In the genomic region with DNA sequence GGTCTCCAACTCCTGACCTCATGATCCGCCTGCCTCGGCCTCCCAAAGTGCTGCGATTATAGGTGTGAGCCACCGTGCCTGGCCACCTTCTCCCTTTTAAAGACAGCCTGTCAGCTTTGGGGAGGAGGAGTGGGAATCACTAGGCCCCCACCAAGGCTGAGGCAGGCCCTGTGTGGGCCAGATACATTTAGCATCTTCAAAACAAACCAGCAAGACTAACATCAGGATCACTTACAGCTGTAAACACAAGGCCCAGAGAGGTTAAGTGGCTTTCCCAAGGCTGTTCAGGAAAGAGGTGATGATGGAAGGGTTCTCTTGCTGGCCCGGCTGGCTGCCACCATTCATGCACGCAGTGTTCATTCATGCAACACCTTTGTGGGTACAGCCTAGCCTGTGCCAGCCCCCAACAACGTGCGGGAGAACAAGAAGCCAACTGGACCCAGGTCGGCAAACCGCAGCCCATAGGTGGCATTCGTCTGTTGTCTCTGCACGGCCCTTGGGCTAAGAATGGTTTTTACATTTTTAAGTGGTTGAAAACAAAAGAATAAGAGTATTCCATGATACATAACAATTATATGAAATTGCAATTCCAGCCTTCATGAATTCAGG, we compare ENCODE assay signal across 11 cellular contexts. TPM values are rescaled to one million over a fixed set of nuclear protein-coding genes. Genes with fewer than 3 reads are reported as not detected.
DNase-seq lines count a peak whose midpoint lies in the region; ATAC-seq, FAIRE-seq and TF ChIP-seq lines count a peak whose summit lies in the region.
"Had no signal": no experiment of that assay in that cellular context is flagged by ENCODE, and none has a peak within 500 bp of the region (broad histone marks: within the 10 kb centered on the region; RNA-seq: fewer than 3 reads in every experiment).

No MANE protein-coding gene starts in this region.

- peak overlapping the region; percentile 40; the same call in 1 of the 2 replicates for H3K56ac ChIP-seq in IMR-90 (ENCODE audit: extremely low read depth, insufficient read depth, low read length)

- H3K27me3 ChIP-seq in CD4-positive, alpha-beta memory T cell (ENCODE audit: insufficient read depth, low read length) = no peaks in the 10 kb centered on the region
- no peaks in the 10 kb centered on the region for H3K27me3 ChIP-seq in IMR-90 (ENCODE audit: control insufficient read depth, insufficient read depth, low read length)
- no peaks in the 10 kb centered on the region for H3K27me3 ChIP-seq in K562 (ENCODE audit: control insufficient read depth in 2 of 2, insufficient read depth in 2 of 2, low read length in 2 of 2)
- no peaks in the 10 kb centered on the region for H3K27me3 ChIP-seq in psoas muscle (ENCODE audit: insufficient read depth in 3 of 3, low read length in 2 of 3)
- H3K27me3 ChIP-seq: adrenal gland had no signal

- H2BK120ac ChIP-seq in IMR-90 (ENCODE audit: low read depth, low read length) = peak overlapping the region; percentile 91

- H3K14ac ChIP-seq in IMR-90 (replicated peaks; ENCODE audit: low read depth, low read length) = peak overlapping the region; percentile 81

- peak overlapping the region; percentile 96 for H2AK5ac ChIP-seq in IMR-90 (ENCODE audit: low read depth, low read length)

- CTCF ChIA-PET in CD4-positive, alpha-beta memory T cell (lab: Charles Lee; ENCODE audit: partially characterized antibody) = interaction anchor here (0.6 kb wide), 1 partner anchor 60 kb away, joined by 3 read pairs; no protein-coding TSS in a partner anchor
- CTCF ChIA-PET in IMR-90 (lab: Yijun Ruan, JAX) = interaction anchor here (0.6 kb wide), 1 partner anchor 24 kb away, joined by 3 read pairs; no protein-coding TSS in a partner anchor
- CTCF ChIA-PET in K562 (lab: Yijun Ruan, JAX; ENCODE audit: low intra/inter-chr PET ratio) = no interaction called here

- peaks cover 59% of the 10 kb centered on the region for H3K4me1 ChIP-seq in CD4-positive, alpha-beta memory T cell (ENCODE audit: insufficient read depth, low read length)
- H3K4me1 ChIP-seq in IMR-90 (ENCODE audit: control insufficient read depth, insufficient read depth, low read length) = peaks cover 16% of the 10 kb centered on the region
- peaks cover 8 to 24% of the 10 kb centered on the region in 2 experiments; a peak in 3 of 5 replicates for H3K4me1 ChIP-seq in K562 (replicated peaks in 1 of 2; ENCODE audit: control insufficient read depth in 2 of 2, insufficient read depth in 2 of 2, low read length in 2 of 2)
- peaks cover 10% of the 10 kb centered on the region for H3K4me1 ChIP-seq in psoas muscle

- intact Hi-C loops in CD4-positive, alpha-beta memory T cell (cut with micrococcal nuclease) = loop anchor here (2.0 kb wide), 1 partner anchor 56 kb away; the partner anchor contains the start of gene TRMT1
- intact Hi-C loops in IMR-90 (cut with micrococcal nuclease) (no loop called here), K562 (cut with micrococcal nuclease) (no loop called here), psoas muscle (cut with DNase I) (no loop called here)

- H3K36me3 ChIP-seq in CD4-positive, alpha-beta memory T cell (ENCODE audit: insufficient read depth, low read length) = no peaks in the 10 kb centered on the region
- H3K36me3 ChIP-seq in IMR-90 (ENCODE audit: control insufficient read depth, insufficient read depth, low read length) (no peaks in the 10 kb centered on the region), K562 (ENCODE audit: control insufficient read depth, insufficient read depth, low read length) (no peaks in the 10 kb centered on the region), psoas muscle (ENCODE audit: insufficient read depth in 1 of 2, low read depth in 1 of 2) (no peaks in the 10 kb centered on the region)
- H3K36me3 ChIP-seq: adrenal gland had no signal

- peak overlapping the region in 1 of 2 experiments; percentile 54; a peak in 2 of 4 replicates for H4K8ac ChIP-seq in IMR-90 (ENCODE audit: low read depth in 2 of 2, low read length in 2 of 2)

- TF ChIP-seq POLR2A in IMR-90 (IDR thresholded peaks at IDR 0.05; ENCODE audit: low read depth, low read length) (no peak), K562 (conservative IDR thresholded peaks at IDR 0.05) (no peak), H54 (IDR thresholded peaks at IDR 0.05; ENCODE audit: low read depth, low read length) (no peak)

- H2BK20ac ChIP-seq in IMR-90 (ENCODE audit: low read depth, low read length) = peak overlapping the region; percentile 87

- H4K91ac ChIP-seq in IMR-90 (ENCODE audit: insufficient read depth, low read depth, low read length) = peak overlapping the region; percentile 70

- peak overlapping the region; percentile 91 for H2AK9ac ChIP-seq in IMR-90 (replicated peaks; ENCODE audit: low read depth, low read length, poor library complexity)

- peak overlapping the region; percentile 94 to 99 (median 98) for H3K27ac Mint-ChIP-seq in CD4-positive, alpha-beta memory T cell

- peak overlapping the region; percentile 83 to 94 (median 86) for H3K4me3 Mint-ChIP-seq in CD4-positive, alpha-beta memory T cell

- H4K5ac ChIP-seq in IMR-90 (ENCODE audit: low read depth, low read length) = no peak overlapping the region; the same call in 1 of the 2 replicates

- H3K4me3 ChIP-seq in CD4-positive, alpha-beta memory T cell (ENCODE audit: low read length in 2 of 2) = peak overlapping the region in 1 of 2 donors; percentile 46
- H3K4me3 ChIP-seq in IMR-90 (ENCODE audit: insufficient read depth, low read depth, low read length) (no peak overlapping the region), K562 (no peak overlapping the region), psoas muscle (no peak overlapping the region)
- H3K4me3 ChIP-seq: adrenal gland had no signal

- WGBS in IMR-90 (ENCODE audit: extremely low coverage in 2 of 2, insufficient read length in 1 of 2), 2 experiments = 60% methylated on average over 1 of the region's 12 CpGs; no CpG with 5 or more reads in 1 of the 2 experiments
- WGBS in K562 (ENCODE audit: insufficient coverage, low coverage, missing lambda C conversion rate) = 65% methylated on average over 12 of the region's 12 CpGs
- 66 to 74% (median 66%) methylated on average over 12 of the region's 12 CpGs for WGBS in psoas muscle, 3 donors

- peaks cover 4% of the 10 kb centered on the region in 2 donors for H3K36me3 Mint-ChIP-seq in CD4-positive, alpha-beta memory T cell

- in situ Hi-C loops in IMR-90 (cut with MboI; ENCODE audit: low sequenced_read_pairs) (no loop called here), K562 (cut with MboI) (no loop called here)

- 0 out of 2 replicates have a peak overlapping the region, but pooled peaks have one; percentile 5 for H3K18ac ChIP-seq in IMR-90 (ENCODE audit: low read depth, low read length)

- POLR2A ChIA-PET in CD4-positive, alpha-beta memory T cell (lab: Charles Lee; ENCODE audit: partially characterized antibody) = interaction anchor here (0.7 to 10.6 kb wide), 5 partner anchors 10 to 878 kb away, joined by 3 to 146 read pairs (median 5); partner anchors contain the start of genes IER2 and STX10
- POLR2A ChIA-PET in IMR-90 (lab: Charles Lee; ENCODE audit: unreplicated experiment) (no interaction called here), K562 (lab: Yijun Ruan, JAX) (interaction anchor here (0.6 to 1.0 kb wide), 4 partner anchors 9 to 786 kb away, joined by 3 to 4 read pairs (median 3); no protein-coding TSS in a partner anchor)

- peaks cover 19% of the 10 kb centered on the region for H3K9me1 ChIP-seq in IMR-90 (ENCODE audit: insufficient read depth, low read length)
- no peaks in the 10 kb centered on the region for H3K9me1 ChIP-seq in K562 (ENCODE audit: control insufficient read depth, insufficient read depth, low read length)

- no peak for DNase-seq in CD4-positive, alpha-beta memory T cell
- DNase-seq in IMR-90 (no peak), K562 (ENCODE audit: extremely low read depth in 1 of 4, low spot score in 3 of 4) (no peak), psoas muscle (no peak), cerebellum (ENCODE audit: low spot score) (no peak), H54 (ENCODE audit: insufficient read length, low spot score) (no peak)
- DNase-seq: adrenal gland, DND-41, NCI-H1436 treated with DMSO at 0.1 percent for 48 hours had no signal

- H3K23ac ChIP-seq in IMR-90 (ENCODE audit: low read depth, low read length) = peak overlapping the region; percentile 59

- TF ChIP-seq CTCF in IMR-90 (conservative IDR thresholded peaks at IDR 0.05; ENCODE audit: low read depth, low read length) = no peak
- no peak for TF ChIP-seq CTCF in K562 (IDR thresholded peaks at IDR 0.05 in 2 of 3, conservative IDR thresholded peaks at IDR 0.05 in 1 of 3; ENCODE audit: insufficient read depth in 2 of 3, low read depth in 1 of 3, low read length in 3 of 3)
- TF ChIP-seq CTCF in psoas muscle (IDR thresholded peaks at IDR 0.05) = no peak

- no peak for FAIRE-seq in K562 (lab: Jason Lieb, UNC)
- FAIRE-seq in H54 (lab: Jason Lieb, UNC) = no peak

- H3K27me3 Mint-ChIP-seq in CD4-positive, alpha-beta memory T cell = no peaks in the 10 kb centered on the region

- ATAC-seq in IMR-90 (ENCODE audit: low read depth) (no peak), K562 (no peak), psoas muscle (no peak), GM19455 (IDR thresholded peaks at IDR 0.05; ENCODE audit: unreplicated experiment) (no peak), GM19324 (IDR thresholded peaks at IDR 0.05; ENCODE audit: low FRiP score, unreplicated experiment) (no peak)

- peaks cover 0 to 37% of the 10 kb centered on the region in 2 experiments; a peak in 2 of 4 replicates for H3K79me1 ChIP-seq in IMR-90 (ENCODE audit: low read depth in 1 of 2, low read length in 2 of 2)

- peak overlapping the region; percentile 53 for H3K27ac ChIP-seq in CD4-positive, alpha-beta memory T cell (ENCODE audit: low read depth, low read length)
- H3K27ac ChIP-seq in IMR-90 (ENCODE audit: insufficient read depth, low read length) = no peak overlapping the region; the same call in 1 of the 2 replicates
- no peak overlapping the region for H3K27ac ChIP-seq in K562 (ENCODE audit: extremely low read depth, low read depth, low read length)
- H3K27ac ChIP-seq in psoas muscle = peak overlapping the region; percentile 46

- dilution Hi-C loops in IMR-90 (cut with HindIII; ENCODE audit: low sequenced_read_pairs, unreplicated experiment) = no loop called here

- H2BK5ac ChIP-seq in IMR-90 (ENCODE audit: low read depth, low read length, poor library complexity, severe bottlenecking) = peak overlapping the region; percentile 44

- H2AFZ ChIP-seq in IMR-90 (replicated peaks; ENCODE audit: low read length, poor library complexity) (peak overlapping the region; percentile 76), K562 (ENCODE audit: low read depth, low read length) (no peak overlapping the region)

- no peaks in the 10 kb centered on the region for H3K79me2 ChIP-seq in K562 (ENCODE audit: control insufficient read depth, insufficient read depth, low read length)

- TF ChIP-seq EP300 in K562 (IDR thresholded peaks at IDR 0.05; ENCODE audit: low read length) = no peak

- BruUV-seq in IMR-90 (replicated peaks; lab: Mats Ljungman, UMichigan) (no TSS peak), K562 (replicated peaks; lab: Mats Ljungman, UMichigan) (no TSS peak)

- H3K4ac ChIP-seq in IMR-90 (ENCODE audit: low read depth, low read length) = peak overlapping the region; percentile 93

- H3K9ac ChIP-seq in IMR-90 (ENCODE audit: low read depth, low read length) (no peak overlapping the region), K562 (ENCODE audit: insufficient read depth in 1 of 2, low read depth in 2 of 2, low read length in 2 of 2) (peak overlapping the region in 1 of 2 experiments; percentile 1; a peak in 1 of 4 replicates)

- TF ChIP-seq RAD21 in IMR-90 (IDR thresholded peaks at IDR 0.05; ENCODE audit: low read length) (no peak), K562 (CRISPR knock-in tag; conservative IDR thresholded peaks at IDR 0.05 in 1 of 2, IDR thresholded peaks at IDR 0.05 in 1 of 2) (no peak)

- H3K4me2 ChIP-seq in IMR-90 (ENCODE audit: low read depth, low read length) (no peak overlapping the region), K562 (ENCODE audit: insufficient read depth, low read length) (no peak overlapping the region)

- no peaks in the 10 kb centered on the region for H3K9me3 ChIP-seq in CD4-positive, alpha-beta memory T cell (ENCODE audit: control insufficient read depth in 1 of 2, low read length in 2 of 2)
- H3K9me3 ChIP-seq in IMR-90 (ENCODE audit: control insufficient read depth, insufficient read depth, low read length) (no peaks in the 10 kb centered on the region), K562 (replicated peaks; ENCODE audit: control insufficient read depth, insufficient read depth, low read depth, low read length) (no peaks in the 10 kb centered on the region), psoas muscle (no peaks in the 10 kb centered on the region)
- H3K9me3 ChIP-seq: adrenal gland had no signal

- peaks cover 34 to 69% (median 45%) of the 10 kb centered on the region in 4 donors for H3K4me1 Mint-ChIP-seq in CD4-positive, alpha-beta memory T cell

- H4K20me1 ChIP-seq in IMR-90 (ENCODE audit: insufficient read depth, low read length) (no peaks in the 10 kb centered on the region), K562 (replicated peaks; ENCODE audit: control insufficient read depth, insufficient read depth, low read length) (no peaks in the 10 kb centered on the region)

- H2BK15ac ChIP-seq in IMR-90 (ENCODE audit: low read depth, low read length) = peak overlapping the region; percentile 78; the same call in 1 of the 3 replicates

- no peaks in the 10 kb centered on the region for H3K9me3 Mint-ChIP-seq in CD4-positive, alpha-beta memory T cell

RNA-seq across cellular contexts. Expression of gene IER2, which starts 23.0 kb away (rescaled TPM):
- 100 to 1,000 TPM; 148 to 153 TPM for total RNA-seq in CD4-positive, alpha-beta memory T cell
- polyA plus RNA-seq in CD4-positive, alpha-beta memory T cell = 100 to 1,000 TPM; 201 to 446 TPM
- total RNA-seq in IMR-90 (2012; rRNA removed) (7.7 and 17.5 TPM in 2 replicates), K562 (2014; rRNA removed) (84.5 and 134 TPM in 2 replicates), K562 (2014; rRNA removed; fragmentation: Illumina TruSeq; extraction: Trizol) (23.6 and 24.4 TPM in 2 replicates), K562 (2015; rRNA removed; fragmentation: Illumina TruSeq; extraction: Trizol) (14.8 and 17.4 TPM in 2 replicates), K562 (2021) (205 and 214 TPM in 2 replicates), psoas muscle (10 to 100 TPM; 16.8 to 31.2 (median 29.9) TPM), cerebellum (10.3 TPM)
- polyA plus RNA-seq in IMR-90 (2012; rRNA removed) (99.4 and 102 TPM in 2 replicates), K562 (2011; rRNA removed) (23.7 and 32.9 TPM in 2 replicates), K562 (2014; fragmentation: Illumina TruSeq; extraction: Trizol) (35.5 and 67.9 TPM in 2 replicates), K562 (2014; fragmentation: Nextera tagmentation; extraction: Ambion mirVana) (1 to 10 TPM; 4.5 to 5.1 TPM), K562 (2014; rRNA removed) (127 and 140 TPM in 2 replicates), psoas muscle (10 to 100 TPM; 12.9 to 62.7 (median 18.2) TPM)
- 235 and 278 TPM in 2 replicates for polyA plus RNA-seq in IMR-90 (2012; cell fraction: cytosol; rRNA removed)
- 283 and 529 TPM in 2 replicates for polyA plus RNA-seq in IMR-90 (2012; cell fraction: nucleus; rRNA removed; ENCODE audit: low replicate concordance)
- total RNA-seq in K562 (2011; cell fraction: chromatin; rRNA removed; ENCODE audit: low replicate concordance) = 67.1 and 140 TPM in 2 replicates
- total RNA-seq in K562 (2011; cell fraction: nucleolus; rRNA removed) = 139 and 159 TPM in 2 replicates
- total RNA-seq in K562 (2011; cell fraction: nucleoplasm; rRNA removed) = 90.2 and 96.9 TPM in 2 replicates
- polyA plus RNA-seq in K562 (2011; cell fraction: cytosol; rRNA removed) = 37.6 and 91.2 TPM in 2 replicates
- polyA plus RNA-seq in K562 (2011; cell fraction: nucleus; rRNA removed) = 112 and 193 TPM in 2 replicates
- polyA plus RNA-seq in K562 (2012) = 158 and 169 TPM in 2 replicates
- polyA minus RNA-seq in K562 (2011; rRNA and poly(A)+ RNA removed) = 8.8 and 9.1 TPM in 2 replicates
- 38.4 and 48.8 TPM in 2 replicates for polyA minus RNA-seq in K562 (2011; cell fraction: cytosol; rRNA and poly(A)+ RNA removed)
- polyA minus RNA-seq in K562 (2011; cell fraction: nucleus; rRNA and poly(A)+ RNA removed) = 39.2 and 41.5 TPM in 2 replicates

RNA-seq across cellular contexts. Expression of gene STX10, which starts 23.1 kb away (rescaled TPM):
- 10 to 100 TPM; 63.7 to 64.0 TPM for total RNA-seq in CD4-positive, alpha-beta memory T cell
- polyA plus RNA-seq in CD4-positive, alpha-beta memory T cell = 10 to 100 TPM; 57.9 to 64.2 TPM
- total RNA-seq in IMR-90 (2012; rRNA removed) = 64.9 and 76.7 TPM in 2 replicates
- 77.9 and 82.0 TPM in 2 replicates for polyA plus RNA-seq in IMR-90 (2012; rRNA removed)
- polyA plus RNA-seq in IMR-90 (2012; cell fraction: cytosol; rRNA removed) = 83.2 and 104 TPM in 2 replicates
- polyA plus RNA-seq in IMR-90 (2012; cell fraction: nucleus; rRNA removed; ENCODE audit: low replicate concordance) = 242 and 318 TPM in 2 replicates
- total RNA-seq in K562 (2011; cell fraction: chromatin; rRNA removed; ENCODE audit: low replicate concordance) = 25.6 and 67.7 TPM in 2 replicates
- total RNA-seq in K562 (2011; cell fraction: nucleolus; rRNA removed) = 56.9 and 60.3 TPM in 2 replicates
- total RNA-seq in K562 (2011; cell fraction: nucleoplasm; rRNA removed) = 42.4 and 42.7 TPM in 2 replicates
- 57.8 and 59.2 TPM in 2 replicates for total RNA-seq in K562 (2014; rRNA removed)
- 12.6 and 19.0 TPM in 2 replicates for total RNA-seq in K562 (2014; rRNA removed; fragmentation: Illumina TruSeq; extraction: Trizol)
- total RNA-seq in K562 (2015; rRNA removed; fragmentation: Illumina TruSeq; extraction: Trizol) = 31.0 and 33.9 TPM in 2 replicates
- 39.6 and 41.6 TPM in 2 replicates for total RNA-seq in K562 (2021)
- polyA plus RNA-seq in K562 (2011; rRNA removed) = 46.6 and 77.4 TPM in 2 replicates
- 62.2 and 72.6 TPM in 2 replicates for polyA plus RNA-seq in K562 (2011; cell fraction: cytosol; rRNA removed)
- 159 and 172 TPM in 2 replicates for polyA plus RNA-seq in K562 (2011; cell fraction: nucleus; rRNA removed)
- 46.6 and 75.7 TPM in 2 replicates for polyA plus RNA-seq in K562 (2012)
- 30.3 and 35.2 TPM in 2 replicates for polyA plus RNA-seq in K562 (2014; fragmentation: Illumina TruSeq; extraction: Trizol)
- 1 to 10 TPM in 1 of 2 experiments, under 1 TPM in 1; 0.51 to 1.7 TPM for polyA plus RNA-seq in K562 (2014; fragmentation: Nextera tagmentation; extraction: Ambion mirVana)
- polyA plus RNA-seq in K562 (2014; rRNA removed) = 66.3 and 78.0 TPM in 2 replicates
- 12.8 and 14.0 TPM in 2 replicates for polyA minus RNA-seq in K562 (2011; rRNA and poly(A)+ RNA removed)
- 14.0 and 15.9 TPM in 2 replicates for polyA minus RNA-seq in K562 (2011; cell fraction: cytosol; rRNA and poly(A)+ RNA removed)
- 10.5 and 19.3 TPM in 2 replicates for polyA minus RNA-seq in K562 (2011; cell fraction: nucleus; rRNA and poly(A)+ RNA removed)
- 10 to 100 TPM; 18.5 to 20.4 (median 19.3) TPM for total RNA-seq in psoas muscle
- 10 to 100 TPM; 34.5 to 63.3 (median 43.6) TPM for polyA plus RNA-seq in psoas muscle
- total RNA-seq in cerebellum = 19.7 TPM

RNA-seq across cellular contexts. Expression of gene NACC1, which starts 55.2 kb away (rescaled TPM):
- total RNA-seq in CD4-positive, alpha-beta memory T cell = 10 to 100 TPM; 25.8 to 34.1 TPM
- polyA plus RNA-seq in CD4-positive, alpha-beta memory T cell = 1 to 10 TPM in 1 of 2 donors, under 1 TPM in 1; 0.15 to 1.8 TPM
- 42.5 and 56.7 TPM in 2 replicates for total RNA-seq in IMR-90 (2012; rRNA removed)
- polyA plus RNA-seq in IMR-90 (2012; rRNA removed) = 181 and 243 TPM in 2 replicates
- polyA plus RNA-seq in IMR-90 (2012; cell fraction: cytosol; rRNA removed) = 122 and 198 TPM in 2 replicates
- 98.8 and 265 TPM in 2 replicates for polyA plus RNA-seq in IMR-90 (2012; cell fraction: nucleus; rRNA removed; ENCODE audit: low replicate concordance)
- total RNA-seq in K562 (2011; cell fraction: chromatin; rRNA removed; ENCODE audit: low replicate concordance) = 31.6 and 133 TPM in 2 replicates
- 77.5 and 89.6 TPM in 2 replicates for total RNA-seq in K562 (2011; cell fraction: nucleolus; rRNA removed)
- 35.3 and 45.1 TPM in 2 replicates for total RNA-seq in K562 (2011; cell fraction: nucleoplasm; rRNA removed)
- total RNA-seq in K562 (2014; rRNA removed) = 62.4 and 85.7 TPM in 2 replicates
- total RNA-seq in K562 (2014; rRNA removed; fragmentation: Illumina TruSeq; extraction: Trizol) = 9.1 and 9.5 TPM in 2 replicates
- 40.2 and 46.8 TPM in 2 replicates for total RNA-seq in K562 (2015; rRNA removed; fragmentation: Illumina TruSeq; extraction: Trizol)
- total RNA-seq in K562 (2021) = 93.0 and 96.6 TPM in 2 replicates
- polyA plus RNA-seq in K562 (2011; rRNA removed) = 25.8 and 49.0 TPM in 2 replicates
- 59.4 and 222 TPM in 2 replicates for polyA plus RNA-seq in K562 (2011; cell fraction: cytosol; rRNA removed)
- 52.2 and 123 TPM in 2 replicates for polyA plus RNA-seq in K562 (2011; cell fraction: nucleus; rRNA removed)
- 35.2 and 37.0 TPM in 2 replicates for polyA plus RNA-seq in K562 (2012)
- polyA plus RNA-seq in K562 (2014; fragmentation: Illumina TruSeq; extraction: Trizol) = 23.2 and 90.7 TPM in 2 replicates
- polyA plus RNA-seq in K562 (2014; fragmentation: Nextera tagmentation; extraction: Ambion mirVana) = under 1 TPM; 0.04 to 0.17 TPM
- polyA plus RNA-seq in K562 (2014; rRNA removed) = 46.1 and 68.1 TPM in 2 replicates
- polyA minus RNA-seq in K562 (2011; rRNA and poly(A)+ RNA removed) = 17.9 and 39.8 TPM in 2 replicates
- 67.5 and 79.0 TPM in 2 replicates for polyA minus RNA-seq in K562 (2011; cell fraction: cytosol; rRNA and poly(A)+ RNA removed)
- polyA minus RNA-seq in K562 (2011; cell fraction: nucleus; rRNA and poly(A)+ RNA removed) = 16.6 and 18.0 TPM in 2 replicates
- total RNA-seq in psoas muscle = 10 to 100 TPM; 32.1 to 48.9 (median 37.9) TPM
- polyA plus RNA-seq in psoas muscle = 10 to 100 TPM; 11.9 to 63.4 (median 45.8) TPM
- 10.5 TPM for total RNA-seq in cerebellum

RNA-seq across cellular contexts. Expression of gene TRMT1, which starts 56.7 kb away (rescaled TPM):
- 10 to 100 TPM; 70.6 to 78.4 TPM for total RNA-seq in CD4-positive, alpha-beta memory T cell
- polyA plus RNA-seq in CD4-positive, alpha-beta memory T cell = 10 to 100 TPM; 18.0 to 24.9 TPM
- total RNA-seq in IMR-90 (2012; rRNA removed) (23.3 and 28.3 TPM in 2 replicates), K562 (2014; rRNA removed) (89.1 and 113 TPM in 2 replicates), K562 (2014; rRNA removed; fragmentation: Illumina TruSeq; extraction: Trizol) (25.8 and 42.9 TPM in 2 replicates), K562 (2015; rRNA removed; fragmentation: Illumina TruSeq; extraction: Trizol) (54.3 and 60.2 TPM in 2 replicates), K562 (2021) (118 TPM in 2 replicates), psoas muscle (10 to 100 TPM; 31.6 to 45.3 (median 35.1) TPM), cerebellum (14.1 TPM)
- polyA plus RNA-seq in IMR-90 (2012; rRNA removed) (56.0 and 62.1 TPM in 2 replicates), K562 (2011; rRNA removed) (44.1 and 53.3 TPM in 2 replicates), K562 (2014; fragmentation: Illumina TruSeq; extraction: Trizol) (84.8 and 96.2 TPM in 2 replicates), K562 (2014; fragmentation: Nextera tagmentation; extraction: Ambion mirVana) (10 to 100 TPM in 1 of 2 experiments, 1 to 10 TPM in 1; 5.8 to 10.9 TPM), K562 (2014; rRNA removed) (155 and 158 TPM in 2 replicates), psoas muscle (10 to 100 TPM; 42.3 to 87.1 (median 45.4) TPM)
- 30.8 and 37.2 TPM in 2 replicates for polyA plus RNA-seq in IMR-90 (2012; cell fraction: cytosol; rRNA removed)
- 280 and 687 TPM in 2 replicates for polyA plus RNA-seq in IMR-90 (2012; cell fraction: nucleus; rRNA removed; ENCODE audit: low replicate concordance)
- 73.3 and 179 TPM in 2 replicates for total RNA-seq in K562 (2011; cell fraction: chromatin; rRNA removed; ENCODE audit: low replicate concordance)
- total RNA-seq in K562 (2011; cell fraction: nucleolus; rRNA removed) = 168 and 175 TPM in 2 replicates
- total RNA-seq in K562 (2011; cell fraction: nucleoplasm; rRNA removed) = 79.0 and 80.0 TPM in 2 replicates
- 39.2 and 80.0 TPM in 2 replicates for polyA plus RNA-seq in K562 (2011; cell fraction: cytosol; rRNA removed)
- 282 and 531 TPM in 2 replicates for polyA plus RNA-seq in K562 (2011; cell fraction: nucleus; rRNA removed)
- polyA plus RNA-seq in K562 (2012) = 59.6 and 77.8 TPM in 2 replicates
- polyA minus RNA-seq in K562 (2011; rRNA and poly(A)+ RNA removed) = 23.7 and 27.9 TPM in 2 replicates
- polyA minus RNA-seq in K562 (2011; cell fraction: cytosol; rRNA and poly(A)+ RNA removed) = 49.3 and 51.7 TPM in 2 replicates
- 50.5 and 77.3 TPM in 2 replicates for polyA minus RNA-seq in K562 (2011; cell fraction: nucleus; rRNA and poly(A)+ RNA removed)

Comparison
In these comparisons a context has a peak if more than half of its experiments do, and no peak if none do; other contexts are left out.
1. H3K27ac ChIP-seq: peak in CD4-positive, alpha-beta memory T cell (single experiment) and psoas muscle (single experiment); none in IMR-90 (single experiment) and K562 (single experiment).